Comparison of ENCODE assay signal across 8 cellular contexts in the genomic region with DNA sequence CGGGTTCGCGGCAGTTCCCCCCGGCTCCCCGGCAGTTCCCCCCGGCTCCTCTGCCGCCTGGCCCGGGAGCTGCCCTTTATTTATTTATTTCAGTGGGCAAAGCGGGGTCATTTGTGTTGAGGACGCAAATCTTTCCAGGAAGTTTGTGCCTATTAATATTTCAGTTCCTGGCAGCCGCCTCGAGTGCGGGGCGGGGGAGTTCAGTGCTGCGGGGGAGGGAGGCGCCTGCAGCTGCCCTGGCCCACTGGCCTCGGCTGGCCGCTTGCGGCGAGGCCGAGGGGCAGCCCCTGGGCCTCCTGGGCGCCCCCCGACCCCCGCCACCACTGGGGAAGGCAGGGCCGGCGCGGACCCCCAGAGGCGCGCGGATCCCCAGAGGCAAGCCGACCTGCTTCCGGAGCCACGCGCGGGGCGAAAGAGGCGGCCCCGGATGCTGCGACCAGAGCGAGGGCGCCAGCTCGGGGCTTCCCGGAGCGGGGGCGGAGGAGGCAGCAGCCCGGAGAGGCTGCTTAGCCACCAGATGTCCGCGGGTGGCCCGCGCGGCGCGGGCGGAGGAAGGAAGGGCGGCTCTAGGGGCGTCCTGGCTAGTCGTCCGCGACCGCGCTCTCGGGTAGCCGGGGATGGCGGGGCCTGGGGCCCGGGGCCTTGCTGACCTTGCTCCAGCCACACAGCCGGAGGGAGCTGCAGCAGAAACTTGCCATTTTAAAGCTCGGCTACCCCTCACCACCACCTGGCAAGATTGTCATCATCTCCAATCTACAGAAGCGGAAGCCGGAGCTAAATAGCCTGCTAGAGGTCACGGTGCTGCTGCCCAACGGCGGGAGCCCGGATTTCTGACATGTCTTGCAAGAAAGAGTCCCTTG. TPM values are rescaled to one million over a fixed set of nuclear protein-coding genes. Genes with fewer than 3 reads are reported as not detected.
DNase-seq lines count a peak whose midpoint lies in the region; ATAC-seq, FAIRE-seq and TF ChIP-seq lines count a peak whose summit lies in the region.

No MANE protein-coding gene starts in this region.

- H3K27me3 ChIP-seq in left ventricle myocardium inferior (ENCODE audit: low read depth) (no peaks in the 10 kb centered on the region), psoas muscle (ENCODE audit: insufficient read depth in 3 of 3, low read length in 2 of 3) (no peaks in the 10 kb centered on the region)

- H3K27ac ChIP-seq in left ventricle myocardium inferior (replicated peaks): peak overlapping the region; percentile 99
- H3K27ac ChIP-seq in psoas muscle: peak overlapping the region; percentile 89

- H3K4me1 ChIP-seq in left ventricle myocardium inferior: peaks cover 42% of the 10 kb centered on the region
- H3K4me1 ChIP-seq in psoas muscle: peaks cover 28% of the 10 kb centered on the region

- no peaks in the 10 kb centered on the region for H3K36me3 ChIP-seq in left ventricle myocardium inferior
- no peaks in the 10 kb centered on the region for H3K36me3 ChIP-seq in psoas muscle (ENCODE audit: insufficient read depth in 1 of 2, low read depth in 1 of 2)

- ATAC-seq in GM21360 (IDR thresholded peaks at IDR 0.05; ENCODE audit: unreplicated experiment) (peak; percentile 72), SK-N-SH treated with all-trans-retinoic acid at 6 μM for 48 hours (peak; percentile 75), psoas muscle (peak; percentile 75 to 80 (median 79))

- H3K4me3 ChIP-seq in left ventricle myocardium inferior (peak overlapping the region; percentile 70), psoas muscle (peak overlapping the region; percentile 83)

- WGBS in psoas muscle, 3 donors: 0 to 1% (median 0%) methylated on average over 45 to 73 of the region's 73 CpGs

- H3K9me3 ChIP-seq in left ventricle myocardium inferior (replicated peaks): no peaks in the 10 kb centered on the region
- H3K9me3 ChIP-seq in psoas muscle: no peaks in the 10 kb centered on the region

- no peak for TF ChIP-seq CTCF in left ventricle myocardium inferior (IDR thresholded peaks at IDR 0.05; ENCODE audit: borderline replicate concordance)
- TF ChIP-seq CTCF in psoas muscle (IDR thresholded peaks at IDR 0.05): no peak

- DNase-seq in DMS79 (lab: John Stamatoyannopoulos, UW) (peak; percentile 77), HTR-8/SVneo (ENCODE audit: insufficient read length, low spot score) (peak; percentile 74), amniotic stem cell (lab: John Stamatoyannopoulos, UW) (peak; percentile 20), left ventricle myocardium inferior (peak; percentile 75), psoas muscle (peak; percentile 77 to 84), cortex of kidney (lab: John Stamatoyannopoulos, UW) (no peak)

- intact Hi-C loops in left ventricle myocardium inferior (cut with micrococcal nuclease): no loop called here
- intact Hi-C loops in psoas muscle (cut with DNase I): loop anchor here in 1 of 2 donors (10.0 kb wide), 1 partner anchor 106 kb away; no protein-coding TSS in a partner anchor

- FAIRE-seq in HTR-8/SVneo (lab: Jason Lieb, UNC): no peak

TF ChIP-seq in SK-N-SH treated with all-trans-retinoic acid at 6 μM for 48 hours, 23 proteins besides CTCF, POLR2A, EP300 and RAD21:
- TF ChIP-seq, protein P1, sequence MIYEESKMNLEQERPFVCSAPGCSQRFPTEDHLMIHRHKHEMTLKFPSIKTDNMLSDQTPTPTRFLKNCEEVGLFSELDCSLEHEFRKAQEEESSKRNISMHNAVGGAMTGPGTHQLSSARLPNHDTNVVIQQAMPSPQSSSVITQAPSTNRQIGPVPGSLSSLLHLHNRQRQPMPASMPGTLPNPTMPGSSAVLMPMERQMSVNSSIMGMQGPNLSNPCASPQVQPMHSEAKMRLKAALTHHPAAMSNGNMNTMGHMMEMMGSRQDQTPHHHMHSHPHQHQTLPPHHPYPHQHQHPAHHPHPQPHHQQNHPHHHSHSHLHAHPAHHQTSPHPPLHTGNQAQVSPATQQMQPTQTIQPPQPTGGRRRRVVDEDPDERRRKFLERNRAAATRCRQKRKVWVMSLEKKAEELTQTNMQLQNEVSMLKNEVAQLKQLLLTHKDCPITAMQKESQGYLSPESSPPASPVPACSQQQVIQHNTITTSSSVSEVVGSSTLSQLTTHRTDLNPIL (CRISPR knock-in tag; IDR thresholded peaks at IDR 0.05; ENCODE audit: low read depth): no peak
- TF ChIP-seq ZFP3 (CRISPR knock-in tag; IDR thresholded peaks at IDR 0.05) (peak; percentile 21; the same call in 1 of the 2 replicates), ZFP30 (CRISPR knock-in tag; IDR thresholded peaks at IDR 0.05) (no peak), RARB (CRISPR knock-in tag; IDR thresholded peaks at IDR 0.05) (no peak), PPARA (CRISPR knock-in tag; IDR thresholded peaks at IDR 0.05; ENCODE audit: borderline replicate concordance) (no peak)
- TF ChIP-seq, protein P2, sequence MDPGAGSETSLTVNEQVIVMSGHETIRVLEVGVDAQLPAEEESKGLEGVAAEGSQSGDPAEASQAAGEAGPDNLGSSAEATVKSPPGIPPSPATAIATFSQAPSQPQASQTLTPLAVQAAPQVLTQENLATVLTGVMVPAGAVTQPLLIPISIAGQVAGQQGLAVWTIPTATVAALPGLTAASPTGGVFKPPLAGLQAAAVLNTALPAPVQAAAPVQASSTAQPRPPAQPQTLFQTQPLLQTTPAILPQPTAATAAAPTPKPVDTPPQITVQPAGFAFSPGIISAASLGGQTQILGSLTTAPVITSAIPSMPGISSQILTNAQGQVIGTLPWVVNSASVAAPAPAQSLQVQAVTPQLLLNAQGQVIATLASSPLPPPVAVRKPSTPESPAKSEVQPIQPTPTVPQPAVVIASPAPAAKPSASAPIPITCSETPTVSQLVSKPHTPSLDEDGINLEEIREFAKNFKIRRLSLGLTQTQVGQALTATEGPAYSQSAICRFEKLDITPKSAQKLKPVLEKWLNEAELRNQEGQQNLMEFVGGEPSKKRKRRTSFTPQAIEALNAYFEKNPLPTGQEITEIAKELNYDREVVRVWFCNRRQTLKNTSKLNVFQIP (CRISPR knock-in tag; IDR thresholded peaks at IDR 0.05; ENCODE audit: borderline replicate concordance, low read depth): no peak
- TF ChIP-seq, protein P3, sequence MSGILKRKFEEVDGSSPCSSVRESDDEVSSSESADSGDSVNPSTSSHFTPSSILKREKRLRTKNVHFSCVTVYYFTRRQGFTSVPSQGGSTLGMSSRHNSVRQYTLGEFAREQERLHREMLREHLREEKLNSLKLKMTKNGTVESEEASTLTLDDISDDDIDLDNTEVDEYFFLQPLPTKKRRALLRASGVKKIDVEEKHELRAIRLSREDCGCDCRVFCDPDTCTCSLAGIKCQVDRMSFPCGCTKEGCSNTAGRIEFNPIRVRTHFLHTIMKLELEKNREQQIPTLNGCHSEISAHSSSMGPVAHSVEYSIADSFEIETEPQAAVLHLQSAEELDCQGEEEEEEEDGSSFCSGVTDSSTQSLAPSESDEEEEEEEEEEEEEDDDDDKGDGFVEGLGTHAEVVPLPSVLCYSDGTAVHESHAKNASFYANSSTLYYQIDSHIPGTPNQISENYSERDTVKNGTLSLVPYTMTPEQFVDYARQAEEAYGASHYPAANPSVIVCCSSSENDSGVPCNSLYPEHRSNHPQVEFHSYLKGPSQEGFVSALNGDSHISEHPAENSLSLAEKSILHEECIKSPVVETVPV (CRISPR knock-in tag; IDR thresholded peaks at IDR 0.05): no peak
- TF ChIP-seq, protein P4, sequence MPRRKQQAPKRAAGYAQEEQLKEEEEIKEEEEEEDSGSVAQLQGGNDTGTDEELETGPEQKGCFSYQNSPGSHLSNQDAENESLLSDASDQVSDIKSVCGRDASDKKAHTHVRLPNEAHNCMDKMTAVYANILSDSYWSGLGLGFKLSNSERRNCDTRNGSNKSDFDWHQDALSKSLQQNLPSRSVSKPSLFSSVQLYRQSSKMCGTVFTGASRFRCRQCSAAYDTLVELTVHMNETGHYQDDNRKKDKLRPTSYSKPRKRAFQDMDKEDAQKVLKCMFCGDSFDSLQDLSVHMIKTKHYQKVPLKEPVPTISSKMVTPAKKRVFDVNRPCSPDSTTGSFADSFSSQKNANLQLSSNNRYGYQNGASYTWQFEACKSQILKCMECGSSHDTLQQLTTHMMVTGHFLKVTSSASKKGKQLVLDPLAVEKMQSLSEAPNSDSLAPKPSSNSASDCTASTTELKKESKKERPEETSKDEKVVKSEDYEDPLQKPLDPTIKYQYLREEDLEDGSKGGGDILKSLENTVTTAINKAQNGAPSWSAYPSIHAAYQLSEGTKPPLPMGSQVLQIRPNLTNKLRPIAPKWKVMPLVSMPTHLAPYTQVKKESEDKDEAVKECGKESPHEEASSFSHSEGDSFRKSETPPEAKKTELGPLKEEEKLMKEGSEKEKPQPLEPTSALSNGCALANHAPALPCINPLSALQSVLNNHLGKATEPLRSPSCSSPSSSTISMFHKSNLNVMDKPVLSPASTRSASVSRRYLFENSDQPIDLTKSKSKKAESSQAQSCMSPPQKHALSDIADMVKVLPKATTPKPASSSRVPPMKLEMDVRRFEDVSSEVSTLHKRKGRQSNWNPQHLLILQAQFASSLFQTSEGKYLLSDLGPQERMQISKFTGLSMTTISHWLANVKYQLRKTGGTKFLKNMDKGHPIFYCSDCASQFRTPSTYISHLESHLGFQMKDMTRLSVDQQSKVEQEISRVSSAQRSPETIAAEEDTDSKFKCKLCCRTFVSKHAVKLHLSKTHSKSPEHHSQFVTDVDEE (CRISPR knock-in tag; IDR thresholded peaks at IDR 0.05): no peak
- TF ChIP-seq, protein P5, sequence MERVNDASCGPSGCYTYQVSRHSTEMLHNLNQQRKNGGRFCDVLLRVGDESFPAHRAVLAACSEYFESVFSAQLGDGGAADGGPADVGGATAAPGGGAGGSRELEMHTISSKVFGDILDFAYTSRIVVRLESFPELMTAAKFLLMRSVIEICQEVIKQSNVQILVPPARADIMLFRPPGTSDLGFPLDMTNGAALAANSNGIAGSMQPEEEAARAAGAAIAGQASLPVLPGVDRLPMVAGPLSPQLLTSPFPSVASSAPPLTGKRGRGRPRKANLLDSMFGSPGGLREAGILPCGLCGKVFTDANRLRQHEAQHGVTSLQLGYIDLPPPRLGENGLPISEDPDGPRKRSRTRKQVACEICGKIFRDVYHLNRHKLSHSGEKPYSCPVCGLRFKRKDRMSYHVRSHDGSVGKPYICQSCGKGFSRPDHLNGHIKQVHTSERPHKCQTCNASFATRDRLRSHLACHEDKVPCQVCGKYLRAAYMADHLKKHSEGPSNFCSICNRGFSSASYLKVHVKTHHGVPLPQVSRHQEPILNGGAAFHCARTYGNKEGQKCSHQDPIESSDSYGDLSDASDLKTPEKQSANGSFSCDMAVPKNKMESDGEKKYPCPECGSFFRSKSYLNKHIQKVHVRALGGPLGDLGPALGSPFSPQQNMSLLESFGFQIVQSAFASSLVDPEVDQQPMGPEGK (CRISPR knock-in tag; IDR thresholded peaks at IDR 0.05; ENCODE audit: borderline replicate concordance): no peak

RNA-seq across cellular contexts. Expression of a gene that starts 48.0 kb away (rescaled TPM):
- 324 TPM for total RNA-seq in left ventricle myocardium inferior
- 100 to 1,000 TPM; 187 to 284 (median 210) TPM for total RNA-seq in psoas muscle
- 100 to 1,000 TPM; 210 to 222 (median 210) TPM for polyA plus RNA-seq in psoas muscle
